ENCODE assay signal across 19 cellular contexts in genomic region chr6:33034554-33034953, GRCh38. TPM values are rescaled to one million over a fixed set of nuclear protein-coding genes. Genes with fewer than 3 reads are reported as not detected.
DNase-seq lines count a peak whose midpoint lies in the region; ATAC-seq, FAIRE-seq and TF ChIP-seq lines count a peak whose summit lies in the region.
"Had no signal": no experiment of that assay in that cellular context is flagged by ENCODE, and none has a peak within 500 bp of the region (broad histone marks: within the 10 kb centered on the region; RNA-seq: fewer than 3 reads in every experiment).

No MANE protein-coding gene starts in this region.

- H3K36me3 Mint-ChIP-seq in dendritic cell treated with granulocyte-macrophage colony-stimulating factor and Interleukin-4, amounts not matched to agents 40 ng/mL and 50 ng/mL, for 4 days (ENCODE audit: low read depth) = peaks cover 16% of the 10 kb centered on the region
- H3K36me3 Mint-ChIP-seq in stimulated activated memory B cell treated with anti-CD40 and anti-IgM and Interleukin-4, amounts not matched to agents 10 μg/mL and 1 μg/mL and 100 μg/mL, for 72 hours = peaks cover 37% of the 10 kb centered on the region

- H3K27me3 Mint-ChIP-seq in dendritic cell treated with granulocyte-macrophage colony-stimulating factor and Interleukin-4, amounts not matched to agents 40 ng/mL and 50 ng/mL, for 4 days = no peaks in the 10 kb centered on the region
- H3K27me3 Mint-ChIP-seq in stimulated activated memory B cell treated with anti-CD40 and anti-IgM and Interleukin-4, amounts not matched to agents 10 μg/mL and 1 μg/mL and 100 μg/mL, for 72 hours = no peaks in the 10 kb centered on the region

- H3K9me3 ChIP-seq in HepG2 (ENCODE audit: low read length) (no peaks in the 10 kb centered on the region), right lobe of liver (no peaks in the 10 kb centered on the region), BE2C (no peaks in the 10 kb centered on the region)

- no peak overlapping the region for H3K4me3 Mint-ChIP-seq in dendritic cell treated with granulocyte-macrophage colony-stimulating factor and Interleukin-4, amounts not matched to agents 40 ng/mL and 50 ng/mL, for 4 days
- no peak overlapping the region for H3K4me3 Mint-ChIP-seq in stimulated activated memory B cell treated with anti-CD40 and anti-IgM and Interleukin-4, amounts not matched to agents 10 μg/mL and 1 μg/mL and 100 μg/mL, for 72 hours
- H3K4me3 Mint-ChIP-seq: CD4-positive, alpha-beta T cell had no signal

- H3K9ac ChIP-seq in HepG2 (ENCODE audit: insufficient read depth, low read depth, low read length) = no peak overlapping the region

- CTCF ChIA-PET in HepG2 (lab: Yijun Ruan, JAX; ENCODE audit: low intra/inter-chr PET ratio, low total read pairs) = no interaction called here

- 2% methylated on average over 1 of the region's 1 CpG for WGBS in HepG2 (ENCODE audit: low lambda C conversion rate)
- 100% methylated on average over 1 of the region's 1 CpG for WGBS in right lobe of liver (ENCODE audit: insufficient coverage, low coverage, low lambda C conversion rate, missing lambda C conversion rate)

- no peak for FAIRE-seq in HepG2 (lab: Jason Lieb, UNC)
- FAIRE-seq: D721Med, GM12878 had no signal

- ATAC-seq in HepG2 (no peak), right lobe of liver (no peak), SK-N-SH treated with all-trans-retinoic acid at 6 μM for 48 hours (no peak), HG03175 (IDR thresholded peaks at IDR 0.05; ENCODE audit: unreplicated experiment) (no peak)
- no peak for ATAC-seq in stimulated activated memory B cell treated with anti-CD40 and anti-IgM and Interleukin-4, amounts not matched to agents 10 μg/mL and 1 μg/mL and 100 μg/mL, for 72 hours
- ATAC-seq: GM12878, HCT116 had no signal

- intact Hi-C loops in HepG2 (cut with micrococcal nuclease; ENCODE audit: unreplicated experiment) (no loop called here), right lobe of liver (cut with DNase I) (no loop called here)
- intact Hi-C loops in dendritic cell treated with granulocyte-macrophage colony-stimulating factor and Interleukin-4, amounts not matched to agents 40 ng/mL and 50 ng/mL, for 4 days (cut with micrococcal nuclease) = no loop called here

- H3K4me1 Mint-ChIP-seq in dendritic cell treated with granulocyte-macrophage colony-stimulating factor and Interleukin-4, amounts not matched to agents 40 ng/mL and 50 ng/mL, for 4 days (ENCODE audit: low read depth) = peaks cover 22% of the 10 kb centered on the region
- peaks cover 35% of the 10 kb centered on the region for H3K4me1 Mint-ChIP-seq in stimulated activated memory B cell treated with anti-CD40 and anti-IgM and Interleukin-4, amounts not matched to agents 10 μg/mL and 1 μg/mL and 100 μg/mL, for 72 hours

- no peak for TF ChIP-seq RAD21 in HepG2 (CRISPR knock-in tag; IDR thresholded peaks at IDR 0.05)

- H3K4me3 ChIP-seq in HepG2 (replicated peaks in 1 of 3; ENCODE audit: insufficient read depth in 1 of 3, low read depth in 2 of 3, low read length in 3 of 3) = no peak overlapping the region
- H3K4me3 ChIP-seq in right lobe of liver = no peak overlapping the region
- no peak overlapping the region for H3K4me3 ChIP-seq in BE2C (ENCODE audit: low read depth, low read length)
- H3K4me3 ChIP-seq: GM12878 had no signal

- H3K27me3 ChIP-seq in HepG2 (ENCODE audit: control insufficient read depth in 1 of 2, insufficient read depth in 2 of 2, low read length in 2 of 2) (no peaks in the 10 kb centered on the region; a peak in 1 of 5 replicates), right lobe of liver (no peaks in the 10 kb centered on the region), BE2C (peaks cover 18% of the 10 kb centered on the region)

- no peak overlapping the region for H2AFZ ChIP-seq in HepG2 (ENCODE audit: low read length)

- BruUV-seq in HepG2 (replicated peaks; lab: Mats Ljungman, UMichigan) = no TSS peak

- H3K36me3 ChIP-seq in HepG2 (replicated peaks in 1 of 2; ENCODE audit: control insufficient read depth in 1 of 2, insufficient read depth in 2 of 2, low read length in 2 of 2) = no peaks in the 10 kb centered on the region
- H3K36me3 ChIP-seq in right lobe of liver = no peaks in the 10 kb centered on the region
- H3K36me3 ChIP-seq in BE2C = no peaks in the 10 kb centered on the region

- POLR2A ChIA-PET in HepG2 (lab: Yijun Ruan, JAX) = no interaction called here

- peak overlapping the region; percentile 75 for H3K27ac Mint-ChIP-seq in dendritic cell treated with granulocyte-macrophage colony-stimulating factor and Interleukin-4, amounts not matched to agents 40 ng/mL and 50 ng/mL, for 4 days
- peak overlapping the region; percentile 100 for H3K27ac Mint-ChIP-seq in stimulated activated memory B cell treated with anti-CD40 and anti-IgM and Interleukin-4, amounts not matched to agents 10 μg/mL and 1 μg/mL and 100 μg/mL, for 72 hours
- H3K27ac Mint-ChIP-seq: CD4-positive, alpha-beta T cell had no signal

- no peak for TF ChIP-seq EP300 in HepG2 (IDR thresholded peaks at IDR 0.05; ENCODE audit: low read depth in 2 of 2, low read length in 2 of 2)
- no peak for TF ChIP-seq EP300 in HepG2 (CRISPR knock-in tag; IDR thresholded peaks at IDR 0.05; ENCODE audit: borderline replicate concordance)

- TF ChIP-seq POLR2A in HepG2 (IDR thresholded peaks at IDR 0.05; ENCODE audit: insufficient read depth in 1 of 2, low read depth in 2 of 2, low read length in 2 of 2) (no peak), right lobe of liver (IDR thresholded peaks at IDR 0.05) (no peak)

- DNase-seq in HepG2 (ENCODE audit: low spot score) (no peak), right lobe of liver (no peak), BE2C (no peak)
- DNase-seq: 8988T; Caco-2; CD4-positive, alpha-beta T cell; DMS79 treated with DMSO at 0.1 percent for 48 hours; GOT3; H7 had no signal

- peaks cover 25% of the 10 kb centered on the region for H3K9me3 Mint-ChIP-seq in dendritic cell treated with granulocyte-macrophage colony-stimulating factor and Interleukin-4, amounts not matched to agents 40 ng/mL and 50 ng/mL, for 4 days
- H3K9me3 Mint-ChIP-seq in stimulated activated memory B cell treated with anti-CD40 and anti-IgM and Interleukin-4, amounts not matched to agents 10 μg/mL and 1 μg/mL and 100 μg/mL, for 72 hours = peaks cover 22% of the 10 kb centered on the region

- in situ Hi-C loops in HepG2 (cut with HindIII; ENCODE audit: extremely low pct_ligation_motif_present, low pct_unique_long_range_greater_than_20kb) = no loop called here

- H3K79me2 ChIP-seq in HepG2 (ENCODE audit: insufficient read depth, low read length) = no peaks in the 10 kb centered on the region

- TF ChIP-seq CTCF in HepG2 (CRISPR knock-in tag; IDR thresholded peaks at IDR 0.05) = no peak
- no peak for TF ChIP-seq CTCF in right lobe of liver (IDR thresholded peaks at IDR 0.05)
- TF ChIP-seq CTCF in BE2C (IDR thresholded peaks at IDR 0.05; ENCODE audit: low read depth, low read length) = no peak

- no peak overlapping the region for H3K27ac ChIP-seq in HepG2 (ENCODE audit: extremely low read length, insufficient read depth, low read length)
- no peak overlapping the region for H3K27ac ChIP-seq in right lobe of liver
- H3K27ac ChIP-seq: C4-2B had no signal

- no peak overlapping the region for H3K4me2 ChIP-seq in HepG2 (ENCODE audit: low read depth, low read length)

- H3K4me1 ChIP-seq in HepG2 (ENCODE audit: insufficient read depth, low read length) (no peaks in the 10 kb centered on the region), right lobe of liver (peaks cover 0 to 9% (median 0%) of the 10 kb centered on the region in 4 donors), BE2C (no peaks in the 10 kb centered on the region)
- H3K4me1 ChIP-seq: Caco-2 had no signal

- H4K20me1 ChIP-seq in HepG2 (ENCODE audit: insufficient read depth, low read length) = no peaks in the 10 kb centered on the region

RNA-seq across cellular contexts. Expression of gene HLA-DOA, which starts 25.2 kb away (rescaled TPM):
- 0.07 and 0.09 TPM in 2 replicates for total RNA-seq in HepG2 (2016; rRNA removed; fragmentation: Illumina TruSeq; extraction: Trizol)
- total RNA-seq in HepG2 (2016; cell fraction: cytosol; rRNA removed; fragmentation: Illumina TruSeq; extraction: Trizol; ENCODE audit: low read depth) = not detected in 2 replicates
- 0.04 TPM in 1 of 2 replicates, not detected in the other for total RNA-seq in HepG2 (2016; cell fraction: insoluble cytoplasmic fraction; rRNA removed; fragmentation: Illumina TruSeq; extraction: Trizol)
- 0.06 TPM in 1 of 2 replicates, not detected in the other for total RNA-seq in HepG2 (2016; cell fraction: membrane; rRNA removed; fragmentation: Illumina TruSeq; extraction: Trizol)
- total RNA-seq in HepG2 (2016; cell fraction: nucleus; rRNA removed; fragmentation: Illumina TruSeq; extraction: Trizol) = 0.09 TPM in 1 of 2 replicates, not detected in the other
- polyA plus RNA-seq in HepG2 (2011; rRNA removed) = 0.03 TPM in 1 of 2 replicates, not detected in the other
- 0.04 TPM in 1 of 2 replicates, not detected in the other for polyA plus RNA-seq in HepG2 (2011; cell fraction: cytosol; rRNA removed)
- not detected in 2 replicates for polyA plus RNA-seq in HepG2 (2011; cell fraction: nucleus; rRNA removed)
- not detected in 2 replicates for polyA plus RNA-seq in HepG2 (2012)
- polyA plus RNA-seq in HepG2 (2016; cell fraction: cytosol; fragmentation: Illumina TruSeq; extraction: Trizol; ENCODE audit: low read depth) = not detected in 2 replicates
- 0.07 TPM in 1 of 2 replicates, not detected in the other for polyA plus RNA-seq in HepG2 (2016; cell fraction: insoluble cytoplasmic fraction; fragmentation: Illumina TruSeq; extraction: Trizol; ENCODE audit: low read depth)
- not detected in 2 replicates for polyA plus RNA-seq in HepG2 (2016; cell fraction: membrane; fragmentation: Illumina TruSeq; extraction: Trizol; ENCODE audit: low read depth)
- 0.63 TPM in 1 of 2 replicates, not detected in the other for polyA plus RNA-seq in HepG2 (2016; cell fraction: nucleus; fragmentation: Illumina TruSeq; extraction: Trizol; ENCODE audit: insufficient read depth, low read depth)
- 0.30 TPM in 1 of 2 replicates, not detected in the other for polyA minus RNA-seq in HepG2 (2011; rRNA and poly(A)+ RNA removed; ENCODE audit: low replicate concordance)
- polyA minus RNA-seq in HepG2 (2011; cell fraction: cytosol; rRNA and poly(A)+ RNA removed) = not detected in 2 replicates
- not detected in 2 replicates for polyA minus RNA-seq in HepG2 (2011; cell fraction: nucleus; rRNA and poly(A)+ RNA removed)
- 1 to 10 TPM in 5 of 6 experiments, under 1 TPM in 1; 0.37 to 3.3 (median 1.2) TPM for total RNA-seq in right lobe of liver
- polyA plus RNA-seq in BE2C (2012; ENCODE audit: insufficient read depth, insufficient read length, low read depth) = not detected
- total RNA-seq: Caco-2 had no signal
- polyA plus RNA-seq: AG04450, BJ had no signal

RNA-seq across cellular contexts. Expression of gene HLA-DPA1, which starts 38.9 kb away (rescaled TPM):
- total RNA-seq in HepG2 (2016; rRNA removed; fragmentation: Illumina TruSeq; extraction: Trizol) (not detected in 2 replicates), right lobe of liver (10 to 100 TPM; 10.0 to 74.8 (median 26.3) TPM)
- not detected in 2 replicates for total RNA-seq in HepG2 (2016; cell fraction: cytosol; rRNA removed; fragmentation: Illumina TruSeq; extraction: Trizol; ENCODE audit: low read depth)
- total RNA-seq in HepG2 (2016; cell fraction: insoluble cytoplasmic fraction; rRNA removed; fragmentation: Illumina TruSeq; extraction: Trizol) = not detected in 2 replicates
- not detected in 2 replicates for total RNA-seq in HepG2 (2016; cell fraction: membrane; rRNA removed; fragmentation: Illumina TruSeq; extraction: Trizol)
- not detected in 2 replicates for total RNA-seq in HepG2 (2016; cell fraction: nucleus; rRNA removed; fragmentation: Illumina TruSeq; extraction: Trizol)
- polyA plus RNA-seq in HepG2 (2011; rRNA removed) = not detected in 2 replicates
- 0.05 and 0.18 TPM in 2 replicates for polyA plus RNA-seq in HepG2 (2011; cell fraction: cytosol; rRNA removed)
- polyA plus RNA-seq in HepG2 (2011; cell fraction: nucleus; rRNA removed) = not detected in 2 replicates
- not detected in 2 replicates for polyA plus RNA-seq in HepG2 (2012)
- not detected in 2 replicates for polyA plus RNA-seq in HepG2 (2016; cell fraction: cytosol; fragmentation: Illumina TruSeq; extraction: Trizol; ENCODE audit: low read depth)
- polyA plus RNA-seq in HepG2 (2016; cell fraction: insoluble cytoplasmic fraction; fragmentation: Illumina TruSeq; extraction: Trizol; ENCODE audit: low read depth) = not detected in 2 replicates
- not detected in 2 replicates for polyA plus RNA-seq in HepG2 (2016; cell fraction: membrane; fragmentation: Illumina TruSeq; extraction: Trizol; ENCODE audit: low read depth)
- not detected in 2 replicates for polyA plus RNA-seq in HepG2 (2016; cell fraction: nucleus; fragmentation: Illumina TruSeq; extraction: Trizol; ENCODE audit: insufficient read depth, low read depth)
- 0.77 TPM in 1 of 2 replicates, not detected in the other for polyA minus RNA-seq in HepG2 (2011; rRNA and poly(A)+ RNA removed; ENCODE audit: low replicate concordance)
- not detected in 2 replicates for polyA minus RNA-seq in HepG2 (2011; cell fraction: cytosol; rRNA and poly(A)+ RNA removed)
- polyA minus RNA-seq in HepG2 (2011; cell fraction: nucleus; rRNA and poly(A)+ RNA removed) = not detected in 2 replicates
- not detected for polyA plus RNA-seq in BE2C (2012; ENCODE audit: insufficient read depth, insufficient read length, low read depth)
- total RNA-seq: Caco-2 had no signal

RNA-seq across cellular contexts. Expression of gene HLA-DPB1, which starts 41.2 kb away (rescaled TPM):
- total RNA-seq in HepG2 (2016; rRNA removed; fragmentation: Illumina TruSeq; extraction: Trizol) (not detected in 2 replicates), right lobe of liver (10 to 100 TPM in 5 of 6 experiments, 1 to 10 TPM in 1; 8.6 to 66.7 (median 23.0) TPM)
- not detected in 2 replicates for total RNA-seq in HepG2 (2016; cell fraction: cytosol; rRNA removed; fragmentation: Illumina TruSeq; extraction: Trizol; ENCODE audit: low read depth)
- not detected in 2 replicates for total RNA-seq in HepG2 (2016; cell fraction: insoluble cytoplasmic fraction; rRNA removed; fragmentation: Illumina TruSeq; extraction: Trizol)
- total RNA-seq in HepG2 (2016; cell fraction: membrane; rRNA removed; fragmentation: Illumina TruSeq; extraction: Trizol) = not detected in 2 replicates
- total RNA-seq in HepG2 (2016; cell fraction: nucleus; rRNA removed; fragmentation: Illumina TruSeq; extraction: Trizol) = not detected in 2 replicates
- polyA plus RNA-seq in HepG2 (2011; rRNA removed) = not detected in 2 replicates
- polyA plus RNA-seq in HepG2 (2011; cell fraction: cytosol; rRNA removed) = 0.09 TPM in 1 of 2 replicates, not detected in the other
- polyA plus RNA-seq in HepG2 (2011; cell fraction: nucleus; rRNA removed) = 0.21 and 0.23 TPM in 2 replicates
- polyA plus RNA-seq in HepG2 (2012) = not detected in 2 replicates
- polyA plus RNA-seq in HepG2 (2016; cell fraction: cytosol; fragmentation: Illumina TruSeq; extraction: Trizol; ENCODE audit: low read depth) = not detected in 2 replicates
- not detected in 2 replicates for polyA plus RNA-seq in HepG2 (2016; cell fraction: insoluble cytoplasmic fraction; fragmentation: Illumina TruSeq; extraction: Trizol; ENCODE audit: low read depth)
- not detected in 2 replicates for polyA plus RNA-seq in HepG2 (2016; cell fraction: membrane; fragmentation: Illumina TruSeq; extraction: Trizol; ENCODE audit: low read depth)
- not detected in 2 replicates for polyA plus RNA-seq in HepG2 (2016; cell fraction: nucleus; fragmentation: Illumina TruSeq; extraction: Trizol; ENCODE audit: insufficient read depth, low read depth)
- 0.63 TPM in 1 of 2 replicates, not detected in the other for polyA minus RNA-seq in HepG2 (2011; rRNA and poly(A)+ RNA removed; ENCODE audit: low replicate concordance)
- not detected in 2 replicates for polyA minus RNA-seq in HepG2 (2011; cell fraction: cytosol; rRNA and poly(A)+ RNA removed)
- polyA minus RNA-seq in HepG2 (2011; cell fraction: nucleus; rRNA and poly(A)+ RNA removed) = not detected in 2 replicates
- polyA plus RNA-seq in BE2C (2012; ENCODE audit: insufficient read depth, insufficient read length, low read depth) = 1.5 TPM
- total RNA-seq: Caco-2 had no signal

Comparison
In these comparisons a context has a peak if more than half of its experiments do, and no peak if none do; other contexts are left out.
1. RNA of gene HLA-DPA1, which starts 38.9 kb away (total RNA-seq): 10.0 to 74.8 TPM in right lobe of liver; not detected in HepG2; every median in the first group is over 10 times any median in the second.
2. RNA of gene HLA-DPB1, which starts 41.2 kb away (total RNA-seq): 8.6 to 66.7 TPM in right lobe of liver; not detected in HepG2; every median in the first group is over 4 times any median in the second.